Comparison of ENCODE assay signal across 16 cellular contexts in genomic region chr15:38620108-38620507, GRCh38. TPM values are rescaled to one million over a fixed set of nuclear protein-coding genes. Genes with fewer than 3 reads are reported as not detected.
"Had no signal": no experiment of that assay in that cellular context is flagged by ENCODE, and none has a peak within 500 bp of the region (broad histone marks: within the 10 kb centered on the region; RNA-seq: fewer than 3 reads in every experiment).

No MANE protein-coding gene starts in this region.

- H3K4me1 ChIP-seq: ascending aorta, psoas muscle had no signal

- H3K27ac ChIP-seq: ascending aorta, epithelial cell of prostate, ovary, psoas muscle, thoracic aorta, upper lobe of right lung had no signal

- ATAC-seq: activated T-cell treated with anti-CD3 and anti-CD28 coated beads, Interleukin-2, amount 50 U/mL, for 72 hours; left lobe of liver; psoas muscle; sciatic nerve; stimulated activated effector memory CD8-positive, alpha-beta T cell treated with anti-CD3 and anti-CD28 coated beads, Interleukin-12 subunit alpha, Interleukin-12 subunit beta, amount 100 ng/mL, for 72 hours had no signal

- H3K9me3 ChIP-seq: ascending aorta, ovary, psoas muscle, thoracic aorta, upper lobe of right lung had no signal

- DNase-seq: activated CD4-positive, alpha-beta T cell treated with anti-CD3 and anti-CD28 coated beads, Interleukin-2, amount 50 U/mL, for 1 hour; activated gamma-delta T cell; activated T-cell treated with anti-CD3 and anti-CD28 coated beads, Interleukin-2, amount 50 U/mL, for 72 hours; foreskin fibroblast; hypothalamus; ovary; psoas muscle; stimulated activated CD4-positive, alpha-beta T cell treated with anti-CD3 and anti-CD28 coated beads, Interleukin-4, amount 100 ng/mL, for 24 hours; T1000; upper lobe of right lung had no signal

- H3K4me3 ChIP-seq: ascending aorta, ovary, psoas muscle, thoracic aorta, upper lobe of right lung had no signal

- H3K27me3 ChIP-seq: ascending aorta, ovary, upper lobe of right lung had no signal

- H3K36me3 ChIP-seq: ascending aorta, ovary, thoracic aorta, upper lobe of right lung had no signal

RNA-seq across cellular contexts. Expression of gene RASGRP1, which starts 55.5 kb away (rescaled TPM):
- total RNA-seq: ascending aorta had no signal
